ENCODE assay signal across 33 cellular contexts in the genomic region with DNA sequence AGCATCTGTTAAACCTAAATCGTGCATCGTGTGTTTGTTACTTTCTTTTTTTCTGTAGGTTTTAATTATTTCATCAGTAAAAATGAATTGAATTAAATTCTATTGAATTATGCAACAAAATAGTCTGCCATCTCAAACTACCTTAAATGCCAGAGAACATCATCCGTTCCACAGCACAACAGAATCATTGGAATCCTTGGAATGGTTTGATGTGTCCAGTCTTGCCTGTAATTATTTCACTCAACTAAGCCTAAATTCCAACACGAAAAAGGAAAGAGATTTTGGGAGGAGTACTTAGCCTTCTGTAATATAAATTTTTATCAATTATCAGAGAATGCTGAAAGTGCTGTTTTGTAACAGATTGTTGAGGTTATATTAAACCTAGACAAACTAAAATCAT. TPM values are rescaled to one million over a fixed set of nuclear protein-coding genes. Genes with fewer than 3 reads are reported as not detected.
A peak's percentile ranks its signal among the peaks of the same experiment; 100 is the strongest.
DNase-seq lines count a peak whose midpoint lies in the region; ATAC-seq, FAIRE-seq and TF ChIP-seq lines count a peak whose summit lies in the region.
"Had no signal": no experiment of that assay in that cellular context is flagged by ENCODE, and none has a peak within 500 bp of the region (broad histone marks: within the 10 kb centered on the region; RNA-seq: fewer than 3 reads in every experiment).

No MANE protein-coding gene starts in this region.

- H3K9ac ChIP-seq in IMR-90 (ENCODE audit: low read depth, low read length) (no peak overlapping the region), K562 (ENCODE audit: insufficient read depth in 1 of 2, low read depth in 2 of 2, low read length in 2 of 2) (no peak overlapping the region), neuronal stem cell (ENCODE audit: low read depth, low read length, poor library complexity) (no peak overlapping the region)

- H2BK5ac ChIP-seq in IMR-90 (ENCODE audit: low read depth, low read length, poor library complexity, severe bottlenecking) (peak overlapping the region; percentile 35), neuronal stem cell (ENCODE audit: low read length) (no peak overlapping the region)

- no peak overlapping the region for H4K8ac ChIP-seq in IMR-90 (ENCODE audit: low read depth in 2 of 2, low read length in 2 of 2)
- H4K8ac ChIP-seq in neuronal stem cell (ENCODE audit: low read depth, low read length) = no peak overlapping the region

- WGBS in IMR-90 (ENCODE audit: extremely low coverage in 2 of 2, insufficient read length in 1 of 2), 2 experiments = no CpG with 5 or more reads among the region's 4 CpGs
- 41% methylated on average over 4 of the region's 4 CpGs for WGBS in K562 (ENCODE audit: insufficient coverage, low coverage, missing lambda C conversion rate)
- WGBS in neuronal stem cell (ENCODE audit: extremely low coverage in 2 of 2, insufficient read length in 2 of 2, insufficient replicate concordance in 1 of 2), 2 donors = no CpG with 5 or more reads among the region's 4 CpGs

- H3K27me3 ChIP-seq in IMR-90 (ENCODE audit: control insufficient read depth, insufficient read depth, low read length) = no peaks in the 10 kb centered on the region
- no peaks in the 10 kb centered on the region for H3K27me3 ChIP-seq in K562 (ENCODE audit: control insufficient read depth in 2 of 2, insufficient read depth in 2 of 2, low read length in 2 of 2)
- no peaks in the 10 kb centered on the region for H3K27me3 ChIP-seq in neuronal stem cell (ENCODE audit: control insufficient read depth in 3 of 3, insufficient read depth in 3 of 3, low read depth in 1 of 3, low read length in 3 of 3)
- H3K27me3 ChIP-seq: esophagus muscularis mucosa, heart right ventricle, right lobe of liver, thyroid gland, vagina had no signal

- H3K4me1 ChIP-seq in IMR-90 (ENCODE audit: control insufficient read depth, insufficient read depth, low read length) (no peaks in the 10 kb centered on the region; the same call in 1 of the 2 replicates), K562 (replicated peaks in 1 of 2; ENCODE audit: control insufficient read depth in 2 of 2, insufficient read depth in 2 of 2, low read length in 2 of 2) (peaks cover 0 to 15% of the 10 kb centered on the region in 2 experiments; a peak in 3 of 5 replicates), neuronal stem cell (ENCODE audit: control insufficient read depth in 2 of 2, insufficient read depth in 1 of 2, low read depth in 1 of 2, low read length in 2 of 2) (peaks cover 0 to 2% of the 10 kb centered on the region in 2 donors)
- H3K4me1 ChIP-seq: heart right ventricle, right lobe of liver, thyroid gland, vagina had no signal

- no peak overlapping the region for H3K14ac ChIP-seq in IMR-90 (replicated peaks; ENCODE audit: low read depth, low read length)
- no peak overlapping the region for H3K14ac ChIP-seq in neuronal stem cell (ENCODE audit: low read length)

- in situ Hi-C loops in IMR-90 (cut with MboI; ENCODE audit: low sequenced_read_pairs) (no loop called here), K562 (cut with MboI) (no loop called here)

- no peak for TF ChIP-seq POLR2A in IMR-90 (IDR thresholded peaks at IDR 0.05; ENCODE audit: low read depth, low read length)
- no peak for TF ChIP-seq POLR2A in K562 (conservative IDR thresholded peaks at IDR 0.05)
- no peak for TF ChIP-seq POLR2A in GM12892 (IDR thresholded peaks at IDR 0.05; ENCODE audit: low read depth, low read length)

- dilution Hi-C loops in IMR-90 (cut with HindIII; ENCODE audit: low sequenced_read_pairs, unreplicated experiment) = no loop called here

- no peaks in the 10 kb centered on the region for H3K9me1 ChIP-seq in IMR-90 (ENCODE audit: insufficient read depth, low read length)
- H3K9me1 ChIP-seq in K562 (ENCODE audit: control insufficient read depth, insufficient read depth, low read length) = no peaks in the 10 kb centered on the region

- no peak overlapping the region for H2AFZ ChIP-seq in IMR-90 (replicated peaks; ENCODE audit: low read length, poor library complexity)
- peak overlapping the region; percentile 57; the same call in 1 of the 2 replicates for H2AFZ ChIP-seq in K562 (ENCODE audit: low read depth, low read length)
- H2AFZ ChIP-seq in neuronal stem cell (ENCODE audit: low read length) = peak overlapping the region; percentile 33
- H2AFZ ChIP-seq: GM23338 had no signal

- H3K36me3 ChIP-seq in IMR-90 (ENCODE audit: control insufficient read depth, insufficient read depth, low read length) (no peaks in the 10 kb centered on the region), K562 (ENCODE audit: control insufficient read depth, insufficient read depth, low read length) (no peaks in the 10 kb centered on the region), neuronal stem cell (replicated peaks in 1 of 2; ENCODE audit: control insufficient read depth in 2 of 2, insufficient read depth in 2 of 2, low read length in 2 of 2) (no peaks in the 10 kb centered on the region)
- H3K36me3 ChIP-seq: esophagus muscularis mucosa, heart right ventricle, right lobe of liver, thyroid gland, vagina had no signal

- intact Hi-C loops in IMR-90 (cut with micrococcal nuclease) = loop anchor here (5.0 kb wide), 1 partner anchor 228 kb away; no protein-coding TSS in a partner anchor
- intact Hi-C loops in K562 (cut with micrococcal nuclease) = no loop called here

- POLR2A ChIA-PET in IMR-90 (lab: Charles Lee; ENCODE audit: unreplicated experiment) (no interaction called here), K562 (lab: Yijun Ruan, JAX) (no interaction called here)

- H3K4me3 ChIP-seq in IMR-90 (ENCODE audit: insufficient read depth, low read depth, low read length) = no peak overlapping the region
- H3K4me3 ChIP-seq in K562 = no peak overlapping the region
- no peak overlapping the region for H3K4me3 ChIP-seq in neuronal stem cell (ENCODE audit: low read length in 2 of 2)
- H3K4me3 ChIP-seq: coronary artery, esophagus muscularis mucosa, GM23338, heart right ventricle, right lobe of liver, thyroid gland, vagina had no signal

- H3K4me2 ChIP-seq in IMR-90 (ENCODE audit: low read depth, low read length) (no peak overlapping the region), K562 (ENCODE audit: insufficient read depth, low read length) (no peak overlapping the region), neuronal stem cell (ENCODE audit: insufficient read depth, low read length, poor library complexity, severe bottlenecking) (no peak overlapping the region)
- H3K4me2 ChIP-seq: GM23338 had no signal

- no peaks in the 10 kb centered on the region for H3K9me3 ChIP-seq in IMR-90 (ENCODE audit: control insufficient read depth, insufficient read depth, low read length)
- H3K9me3 ChIP-seq in K562 (replicated peaks; ENCODE audit: control insufficient read depth, insufficient read depth, low read depth, low read length) = no peaks in the 10 kb centered on the region
- peaks cover 0 to 2% of the 10 kb centered on the region in 2 donors for H3K9me3 ChIP-seq in neuronal stem cell (replicated peaks in 1 of 2; ENCODE audit: control insufficient read depth in 2 of 2, insufficient read depth in 1 of 2, low read depth in 1 of 2, low read length in 2 of 2)
- H3K9me3 ChIP-seq: Caco-2, esophagus muscularis mucosa, heart right ventricle, right lobe of liver, thyroid gland, vagina had no signal

- no peak overlapping the region for H3K18ac ChIP-seq in IMR-90 (ENCODE audit: low read depth, low read length)
- H3K18ac ChIP-seq in neuronal stem cell (ENCODE audit: low read length) = no peak overlapping the region

- no peaks in the 10 kb centered on the region for H3K79me2 ChIP-seq in K562 (ENCODE audit: control insufficient read depth, insufficient read depth, low read length)

- BruUV-seq in IMR-90 (replicated peaks; lab: Mats Ljungman, UMichigan) (no TSS peak), K562 (replicated peaks; lab: Mats Ljungman, UMichigan) (no TSS peak)

- no peak overlapping the region for H4K91ac ChIP-seq in IMR-90 (ENCODE audit: insufficient read depth, low read depth, low read length)
- H4K91ac ChIP-seq in neuronal stem cell (ENCODE audit: low read depth, low read length, poor library complexity) = no peak overlapping the region

- no peak for TF ChIP-seq EP300 in K562 (IDR thresholded peaks at IDR 0.05; ENCODE audit: low read length)

- H2AK5ac ChIP-seq in IMR-90 (ENCODE audit: low read depth, low read length) (no peak overlapping the region), neuronal stem cell (ENCODE audit: low read depth, low read length) (no peak overlapping the region)

- H4K20me1 ChIP-seq in IMR-90 (ENCODE audit: insufficient read depth, low read length) = no peaks in the 10 kb centered on the region
- no peaks in the 10 kb centered on the region for H4K20me1 ChIP-seq in K562 (replicated peaks; ENCODE audit: control insufficient read depth, insufficient read depth, low read length)

- H3K4ac ChIP-seq in IMR-90 (ENCODE audit: low read depth, low read length) = no peak overlapping the region
- H3K4ac ChIP-seq in neuronal stem cell (ENCODE audit: low read length) = no peak overlapping the region

- H2BK12ac ChIP-seq in neuronal stem cell (ENCODE audit: low read length) = no peak overlapping the region

- H2BK15ac ChIP-seq in IMR-90 (ENCODE audit: low read depth, low read length) (no peak overlapping the region), neuronal stem cell (ENCODE audit: low read length) (no peak overlapping the region)

- no peak overlapping the region for H4K5ac ChIP-seq in IMR-90 (ENCODE audit: low read depth, low read length)

- H3K23ac ChIP-seq in IMR-90 (ENCODE audit: low read depth, low read length) (no peak overlapping the region), neuronal stem cell (ENCODE audit: low read depth, low read length, poor library complexity) (no peak overlapping the region)

- no peak overlapping the region for H2BK120ac ChIP-seq in IMR-90 (ENCODE audit: low read depth, low read length)
- H2BK120ac ChIP-seq in neuronal stem cell (ENCODE audit: low read depth, low read length) = no peak overlapping the region

- FAIRE-seq in K562 (lab: Jason Lieb, UNC) (no peak), GM12892 (lab: Jason Lieb, UNC) (no peak)

- no peak overlapping the region for H2AK9ac ChIP-seq in IMR-90 (replicated peaks; ENCODE audit: low read depth, low read length, poor library complexity)

- H3K56ac ChIP-seq in IMR-90 (ENCODE audit: extremely low read depth, insufficient read depth, low read length) = no peak overlapping the region

- CTCF ChIA-PET in IMR-90 (lab: Yijun Ruan, JAX) (no interaction called here), K562 (lab: Yijun Ruan, JAX; ENCODE audit: low intra/inter-chr PET ratio) (interaction anchor here (0.7 kb wide), 1 partner anchor 45 kb away, joined by 3 read pairs; no protein-coding TSS in a partner anchor)

- H3K79me1 ChIP-seq in IMR-90 (ENCODE audit: low read depth in 1 of 2, low read length in 2 of 2) (no peaks in the 10 kb centered on the region), neuronal stem cell (ENCODE audit: low read depth, low read length) (no peaks in the 10 kb centered on the region)

- TF ChIP-seq RAD21 in IMR-90 (IDR thresholded peaks at IDR 0.05; ENCODE audit: low read length) = no peak
- no peak for TF ChIP-seq RAD21 in K562 (CRISPR knock-in tag; conservative IDR thresholded peaks at IDR 0.05 in 1 of 2, IDR thresholded peaks at IDR 0.05 in 1 of 2)

- H3K27ac ChIP-seq in IMR-90 (ENCODE audit: insufficient read depth, low read length) (no peak overlapping the region), K562 (ENCODE audit: extremely low read depth, low read depth, low read length) (no peak overlapping the region), neuronal stem cell (replicated peaks; ENCODE audit: low read length) (no peak overlapping the region)
- H3K27ac ChIP-seq: C4-2B, coronary artery, esophagus muscularis mucosa, heart right ventricle, right lobe of liver, thyroid gland, vagina had no signal

- no peak overlapping the region for H2BK20ac ChIP-seq in IMR-90 (ENCODE audit: low read depth, low read length)

- ATAC-seq in IMR-90 (ENCODE audit: low read depth) (no peak), K562 (no peak)
- ATAC-seq: effector memory CD8-positive, alpha-beta T cell; GM23338; heart right ventricle; right lobe of liver; T-cell; WTC11 had no signal

- peak; percentile 32 for DNase-seq in AG20443 (ENCODE audit: low spot score)
- DNase-seq in IMR-90 = no peak
- DNase-seq in K562 (ENCODE audit: extremely low read depth in 1 of 4, low spot score in 3 of 4) = no peak
- DNase-seq in neuronal stem cell (ENCODE audit: low spot score) = no peak
- no peak for DNase-seq in GM12892 (ENCODE audit: insufficient read length)
- no peak for DNase-seq in NCI-H1048 (lab: John Stamatoyannopoulos, UW)
- DNase-seq in DMS 273 (lab: John Stamatoyannopoulos, UW; ENCODE audit: unreplicated experiment) = no peak
- no peak for DNase-seq in HCEC 1CT
- DNase-seq: activated CD4-positive, alpha-beta T cell treated with anti-CD3 and anti-CD28 coated beads, Interleukin-2, amount 50 U/mL, for 1 hour; activated effector memory CD4-positive, alpha-beta T cell treated with anti-CD3 and anti-CD28 coated beads, Interleukin-2, amount 50 U/mL, for 16 hours; activated T-cell treated with anti-CD3 and anti-CD28 coated beads, Interleukin-2, amount 50 U/mL, for 1 hour; anterior cingulate cortex; Caco-2; DMS79 treated with DMSO at 0.1 percent for 48 hours; effector memory CD8-positive, alpha-beta T cell; heart right ventricle; KG1; kidney; naive B cell; NCI-H1417 treated with DMSO at 0.1 percent for 48 hours; NCI-H2081 treated with DMSO at 0.1 percent for 48 hours; NCI-H345; right lobe of liver; stimulated activated CD4-positive, alpha-beta T cell treated with anti-CD3 and anti-CD28 coated beads, Interleukin-12 subunit alpha, Interleukin-12 subunit beta, amount 100 ng/mL, for 4 hours; stimulated activated CD4-positive, alpha-beta T cell treated with anti-CD3 and anti-CD28 coated beads, Interleukin-2, amount 100 ng/mL, for 48 hours; T-cell; thyroid gland had no signal

- no peak for TF ChIP-seq CTCF in IMR-90 (conservative IDR thresholded peaks at IDR 0.05; ENCODE audit: low read depth, low read length)
- no peak for TF ChIP-seq CTCF in K562 (IDR thresholded peaks at IDR 0.05 in 2 of 3, conservative IDR thresholded peaks at IDR 0.05 in 1 of 3; ENCODE audit: insufficient read depth in 2 of 3, low read depth in 1 of 3, low read length in 3 of 3)

RNA-seq across cellular contexts. Expression of a gene that starts 17.1 kb away (rescaled TPM):
- total RNA-seq in IMR-90 (2012; rRNA removed) (24.7 and 35.6 TPM in 2 replicates), K562 (2014; rRNA removed) (13.0 and 13.1 TPM in 2 replicates), K562 (2014; rRNA removed; fragmentation: Illumina TruSeq; extraction: Trizol) (26.1 and 37.6 TPM in 2 replicates), K562 (2015; rRNA removed; fragmentation: Illumina TruSeq; extraction: Trizol) (3.5 and 4.5 TPM in 2 replicates), K562 (2021) (13.1 and 15.4 TPM in 2 replicates)
- polyA plus RNA-seq in IMR-90 (2012; rRNA removed) (5.6 and 8.3 TPM in 2 replicates), K562 (2011; rRNA removed) (13.9 and 18.6 TPM in 2 replicates), K562 (2014; fragmentation: Illumina TruSeq; extraction: Trizol) (16.4 and 16.5 TPM in 2 replicates), K562 (2014; fragmentation: Nextera tagmentation; extraction: Ambion mirVana) (1 to 10 TPM; 4.7 to 9.1 TPM), K562 (2014; rRNA removed) (11.5 and 13.5 TPM in 2 replicates)
- 1.1 and 1.5 TPM in 2 replicates for polyA plus RNA-seq in IMR-90 (2012; cell fraction: cytosol; rRNA removed)
- polyA plus RNA-seq in IMR-90 (2012; cell fraction: nucleus; rRNA removed; ENCODE audit: low replicate concordance) = 1.2 and 14.0 TPM in 2 replicates
- total RNA-seq in K562 (2011; cell fraction: chromatin; rRNA removed; ENCODE audit: low replicate concordance) = 27.5 and 76.5 TPM in 2 replicates
- total RNA-seq in K562 (2011; cell fraction: nucleolus; rRNA removed) = 16.5 and 25.1 TPM in 2 replicates
- 48.4 and 73.4 TPM in 2 replicates for total RNA-seq in K562 (2011; cell fraction: nucleoplasm; rRNA removed)
- 2.3 and 9.1 TPM in 2 replicates for polyA plus RNA-seq in K562 (2011; cell fraction: cytosol; rRNA removed)
- polyA plus RNA-seq in K562 (2011; cell fraction: nucleus; rRNA removed) = 9.7 and 19.0 TPM in 2 replicates
- 4.8 and 19.7 TPM in 2 replicates for polyA plus RNA-seq in K562 (2012)
- polyA minus RNA-seq in K562 (2011; rRNA and poly(A)+ RNA removed) = 25.7 and 42.3 TPM in 2 replicates
- 11.0 and 17.2 TPM in 2 replicates for polyA minus RNA-seq in K562 (2011; cell fraction: cytosol; rRNA and poly(A)+ RNA removed)
- polyA minus RNA-seq in K562 (2011; cell fraction: nucleus; rRNA and poly(A)+ RNA removed) = 18.3 and 53.0 TPM in 2 replicates
- 7.3 TPM for polyA plus RNA-seq in neuronal stem cell (2013, experiment 1 of 2)
- 7.6 TPM for polyA plus RNA-seq in neuronal stem cell (2013, experiment 2 of 2)
- 1.5 TPM for polyA plus RNA-seq in GM12892 (2012; ENCODE audit: missing spikeins)
